In genomic region chr1:92838519-92838918, GRCh38 we compare ENCODE assay signal across 1 cellular context.
TF ChIP-seq lines count a peak whose summit lies in the region.

No MANE protein-coding gene starts in this region.

TF ChIP-seq in WTC11, 78 proteins besides CTCF, POLR2A, EP300 and RAD21:
- TF ChIP-seq PRDM15 (CRISPR knock-in tag; IDR thresholded peaks at IDR 0.05), result no peak
- TF ChIP-seq JAZF1 (CRISPR knock-in tag; IDR thresholded peaks at IDR 0.05), result no peak
- no peak for TF ChIP-seq FOXP1 (CRISPR knock-in tag; IDR thresholded peaks at IDR 0.05; ENCODE audit: borderline replicate concordance)
- no peak for TF ChIP-seq EMX1 (CRISPR knock-in tag; IDR thresholded peaks at IDR 0.05)
- TF ChIP-seq ZBTB43 (CRISPR knock-in tag; IDR thresholded peaks at IDR 0.05), result no peak
- TF ChIP-seq ATF6 (CRISPR knock-in tag; IDR thresholded peaks at IDR 0.05), result no peak
- TF ChIP-seq GTF2I (CRISPR knock-in tag; conservative IDR thresholded peaks at IDR 0.05), result no peak
- no peak for TF ChIP-seq NFYB (CRISPR knock-in tag; conservative IDR thresholded peaks at IDR 0.05; ENCODE audit: low read depth)
- no peak for TF ChIP-seq CDX4 (CRISPR knock-in tag; IDR thresholded peaks at IDR 0.05; ENCODE audit: borderline replicate concordance)
- no peak for TF ChIP-seq JUN (CRISPR knock-in tag; IDR thresholded peaks at IDR 0.05)
